13 cellular contexts compared by ENCODE assay signal in genomic region chr10:69452676-69453415, GRCh38. TPM values are rescaled to one million over a fixed set of nuclear protein-coding genes. Genes with fewer than 3 reads are reported as not detected.
DNase-seq lines count a peak whose midpoint lies in the region; ATAC-seq and TF ChIP-seq lines count a peak whose summit lies in the region.
"Had no signal": no experiment of that assay in that cellular context is flagged by ENCODE, and none has a peak within 500 bp of the region (broad histone marks: within the 10 kb centered on the region; RNA-seq: fewer than 3 reads in every experiment).

No MANE protein-coding gene starts in this region.

- H3K4me3 ChIP-seq in lower lobe of right lung, result peak overlapping the region; percentile 79
- H3K4me3 ChIP-seq in subcutaneous abdominal adipose tissue (ENCODE audit: low read depth in 1 of 5, low read length in 5 of 5), result peak overlapping the region; percentile 80 to 97 (median 85)

- H3K9me3 ChIP-seq in lower lobe of right lung, result no peaks in the 10 kb centered on the region
- H3K9me3 ChIP-seq in subcutaneous abdominal adipose tissue (ENCODE audit: control insufficient read depth in 5 of 5, low read length in 5 of 5), result no peaks in the 10 kb centered on the region
- H3K9me3 ChIP-seq: right lobe of liver had no signal

- peaks cover 1% of the 10 kb centered on the region for H3K36me3 Mint-ChIP-seq in activated naive CD8-positive, alpha-beta T cell treated with anti-CD3 and anti-CD28 coated beads, Interleukin-2, amount 10 ng/mL, durations not matched to agents 7 days and 5 days
- no peaks in the 10 kb centered on the region for H3K36me3 Mint-ChIP-seq in activated naive CD8-positive, alpha-beta T cell treated with anti-CD3 and anti-CD28 coated beads, Interleukin-2, amount 50 U/mL, for 24 hours (ENCODE audit: low read depth)
- H3K36me3 Mint-ChIP-seq in activated T-helper 17 cell treated with anti-CD3 and anti-CD28 coated beads, Interleukin-2, amount 50 U/mL, for 72 hours (ENCODE audit: low read depth), result no peaks in the 10 kb centered on the region

- H3K27ac ChIP-seq in lower lobe of right lung (no peak overlapping the region), subcutaneous abdominal adipose tissue (ENCODE audit: low read depth, low read length) (peak overlapping the region; percentile 89)
- H3K27ac ChIP-seq: right lobe of liver had no signal

- H3K9ac ChIP-seq in subcutaneous abdominal adipose tissue (ENCODE audit: low read length in 5 of 5), result peak overlapping the region in 4 of 5 donors; percentile 44 to 65 (median 54)

- H3K27me3 ChIP-seq in lower lobe of right lung (ENCODE audit: low read depth) (no peaks in the 10 kb centered on the region), subcutaneous abdominal adipose tissue (ENCODE audit: control insufficient read depth in 5 of 5, insufficient read depth in 4 of 5, low read length in 5 of 5) (no peaks in the 10 kb centered on the region)
- H3K27me3 ChIP-seq: right lobe of liver had no signal

- ATAC-seq in activated naive CD8-positive, alpha-beta T cell treated with anti-CD3 and anti-CD28 coated beads, Interleukin-2, amount 10 ng/mL, durations not matched to agents 7 days and 5 days (ENCODE audit: low read depth), result no peak
- ATAC-seq in activated naive CD8-positive, alpha-beta T cell treated with anti-CD3 and anti-CD28 coated beads, Interleukin-2, amount 50 U/mL, for 24 hours, result no peak
- no peak for ATAC-seq in activated T-helper 17 cell treated with anti-CD3 and anti-CD28 coated beads, Interleukin-2, amount 50 U/mL, for 72 hours (replicated peaks)
- no peak for ATAC-seq in lower lobe of right lung

- intact Hi-C loops in lower lobe of right lung (cut with DNase I), result no loop called here

- peaks cover 19% of the 10 kb centered on the region for H3K27me3 Mint-ChIP-seq in activated naive CD8-positive, alpha-beta T cell treated with anti-CD3 and anti-CD28 coated beads, Interleukin-2, amount 10 ng/mL, durations not matched to agents 7 days and 5 days
- H3K27me3 Mint-ChIP-seq in activated naive CD8-positive, alpha-beta T cell treated with anti-CD3 and anti-CD28 coated beads, Interleukin-2, amount 50 U/mL, for 24 hours, result peaks cover 9% of the 10 kb centered on the region
- H3K27me3 Mint-ChIP-seq in activated T-helper 17 cell treated with anti-CD3 and anti-CD28 coated beads, Interleukin-2, amount 50 U/mL, for 72 hours, result no peaks in the 10 kb centered on the region

- no peak overlapping the region for H3K27ac Mint-ChIP-seq in activated naive CD8-positive, alpha-beta T cell treated with anti-CD3 and anti-CD28 coated beads, Interleukin-2, amount 10 ng/mL, durations not matched to agents 7 days and 5 days
- H3K27ac Mint-ChIP-seq in activated naive CD8-positive, alpha-beta T cell treated with anti-CD3 and anti-CD28 coated beads, Interleukin-2, amount 50 U/mL, for 24 hours, result no peak overlapping the region
- no peak overlapping the region for H3K27ac Mint-ChIP-seq in activated T-helper 17 cell treated with anti-CD3 and anti-CD28 coated beads, Interleukin-2, amount 50 U/mL, for 72 hours

- no peak for TF ChIP-seq CTCF in lower lobe of right lung (IDR thresholded peaks at IDR 0.05)

- POLR2A ChIA-PET in activated naive CD8-positive, alpha-beta T cell treated with anti-CD3 and anti-CD28 coated beads, Interleukin-2, amount 10 ng/mL, durations not matched to agents 7 days and 5 days (lab: Charles Lee), result no interaction called here

- H3K4me3 Mint-ChIP-seq in activated naive CD8-positive, alpha-beta T cell treated with anti-CD3 and anti-CD28 coated beads, Interleukin-2, amount 10 ng/mL, durations not matched to agents 7 days and 5 days, result peak overlapping the region; percentile 89
- no peak overlapping the region for H3K4me3 Mint-ChIP-seq in activated naive CD8-positive, alpha-beta T cell treated with anti-CD3 and anti-CD28 coated beads, Interleukin-2, amount 50 U/mL, for 24 hours
- peak overlapping the region; percentile 70 for H3K4me3 Mint-ChIP-seq in activated T-helper 17 cell treated with anti-CD3 and anti-CD28 coated beads, Interleukin-2, amount 50 U/mL, for 72 hours

- peaks cover 19% of the 10 kb centered on the region for H3K4me1 Mint-ChIP-seq in activated naive CD8-positive, alpha-beta T cell treated with anti-CD3 and anti-CD28 coated beads, Interleukin-2, amount 10 ng/mL, durations not matched to agents 7 days and 5 days
- H3K4me1 Mint-ChIP-seq in activated naive CD8-positive, alpha-beta T cell treated with anti-CD3 and anti-CD28 coated beads, Interleukin-2, amount 50 U/mL, for 24 hours, result peaks cover 15% of the 10 kb centered on the region
- H3K4me1 Mint-ChIP-seq in activated T-helper 17 cell treated with anti-CD3 and anti-CD28 coated beads, Interleukin-2, amount 50 U/mL, for 72 hours, result peaks cover 28% of the 10 kb centered on the region

- DNase-seq in activated naive CD8-positive, alpha-beta T cell treated with anti-CD3 and anti-CD28 coated beads, Interleukin-2, amount 10 ng/mL, durations not matched to agents 7 days and 5 days, result no peak
- no peak for DNase-seq in activated naive CD8-positive, alpha-beta T cell treated with anti-CD3 and anti-CD28 coated beads, Interleukin-2, amount 50 U/mL, for 24 hours
- no peak for DNase-seq in lower lobe of right lung
- no peak for DNase-seq in NCI-H510A (lab: John Stamatoyannopoulos, UW)
- DNase-seq in medulla oblongata (ENCODE audit: extremely low spot score), result no peak
- DNase-seq in activated CD4-positive, alpha-beta T cell treated with anti-CD3 and anti-CD28 coated beads, Interleukin-2, amount 50 U/mL, for 1 hour, result no peak
- DNase-seq: GDM1, mesenchymal stem cell, NCI-H345, right lobe of liver, RPMI8226 had no signal

- peaks cover 60% of the 10 kb centered on the region for H3K4me1 ChIP-seq in lower lobe of right lung
- peaks cover 24 to 85% (median 78%) of the 10 kb centered on the region in 5 donors for H3K4me1 ChIP-seq in subcutaneous abdominal adipose tissue (ENCODE audit: control insufficient read depth in 5 of 5, insufficient read depth in 5 of 5, low read length in 5 of 5)

- H3K36me3 ChIP-seq in lower lobe of right lung, result no peaks in the 10 kb centered on the region
- peaks cover 0 to 17% (median 14%) of the 10 kb centered on the region in 5 donors for H3K36me3 ChIP-seq in subcutaneous abdominal adipose tissue (ENCODE audit: control insufficient read depth in 5 of 5, insufficient read depth in 5 of 5, low read length in 5 of 5)
- H3K36me3 ChIP-seq: right lobe of liver had no signal

- H3K9me3 Mint-ChIP-seq in activated naive CD8-positive, alpha-beta T cell treated with anti-CD3 and anti-CD28 coated beads, Interleukin-2, amount 10 ng/mL, durations not matched to agents 7 days and 5 days, result no peaks in the 10 kb centered on the region
- no peaks in the 10 kb centered on the region for H3K9me3 Mint-ChIP-seq in activated naive CD8-positive, alpha-beta T cell treated with anti-CD3 and anti-CD28 coated beads, Interleukin-2, amount 50 U/mL, for 24 hours
- H3K9me3 Mint-ChIP-seq in activated T-helper 17 cell treated with anti-CD3 and anti-CD28 coated beads, Interleukin-2, amount 50 U/mL, for 72 hours, result no peaks in the 10 kb centered on the region

RNA-seq across cellular contexts. Expression of gene TSPAN15, which starts 1.6 kb away (rescaled TPM):
- 1 to 10 TPM; 4.6 to 4.7 TPM for total RNA-seq in activated naive CD8-positive, alpha-beta T cell treated with anti-CD3 and anti-CD28 coated beads, Interleukin-2, amount 10 ng/mL, durations not matched to agents 7 days and 5 days
- 10 to 100 TPM in 1 of 2 donors, 1 to 10 TPM in 1; 4.9 to 12.7 TPM for total RNA-seq in activated T-helper 17 cell treated with anti-CD3 and anti-CD28 coated beads, Interleukin-2, amount 50 U/mL, for 72 hours
- 46.1 TPM for total RNA-seq in lower lobe of right lung

RNA-seq across cellular contexts. Expression of gene TACR2, which starts 36.1 kb away (rescaled TPM):
- not detected for total RNA-seq in activated naive CD8-positive, alpha-beta T cell treated with anti-CD3 and anti-CD28 coated beads, Interleukin-2, amount 10 ng/mL, durations not matched to agents 7 days and 5 days
- not detected for total RNA-seq in activated T-helper 17 cell treated with anti-CD3 and anti-CD28 coated beads, Interleukin-2, amount 50 U/mL, for 72 hours
- total RNA-seq in lower lobe of right lung, result 1.2 TPM
